In genomic region chr3:183946037-183946436, GRCh38 we compare ENCODE assay signal across 27 cellular contexts.
"Had no signal": no experiment of that assay in that cellular context is flagged by ENCODE, and none has a peak within 500 bp of the region (broad histone marks: within the 10 kb centered on the region; RNA-seq: fewer than 3 reads in every experiment).

No MANE protein-coding gene starts in this region.

- DNase-seq: cortex of kidney; effector CD8-positive, alpha-beta T cell; effector memory CD8-positive, alpha-beta T cell; endodermal cell; esophagus squamous epithelium; foreskin fibroblast; foreskin melanocyte; gastrocnemius medialis; glutamatergic neuron; head of caudate nucleus; heart right ventricle; hippocampal formation; left cardiac atrium; left lung; left ventricle myocardium superior; lower lobe of right lung; mesenchymal stem cell; mucosa of descending colon; naive B cell; naive thymus-derived CD8-positive, alpha-beta T cell had no signal

- FAIRE-seq: endometrium, islet of Langerhans, keratinocyte had no signal

- H3K27me3 Mint-ChIP-seq: dendritic cell treated with granulocyte-macrophage colony-stimulating factor and Interleukin-4, amounts not matched to agents 40 ng/mL and 50 ng/mL, for 4 days; effector memory CD8-positive, alpha-beta T cell; naive B cell; naive thymus-derived CD8-positive, alpha-beta T cell had no signal

- H3K27me3 ChIP-seq: esophagus squamous epithelium, gastrocnemius medialis, heart right ventricle, left lung had no signal

- H3K4me3 ChIP-seq: esophagus squamous epithelium, gastrocnemius medialis, heart right ventricle, left lung, lower lobe of right lung, mucosa of descending colon had no signal

- H3K9me3 Mint-ChIP-seq: dendritic cell treated with granulocyte-macrophage colony-stimulating factor and Interleukin-4, amounts not matched to agents 40 ng/mL and 50 ng/mL, for 4 days; effector memory CD8-positive, alpha-beta T cell; endodermal cell; mesothelial cell of epicardium; naive B cell; naive thymus-derived CD8-positive, alpha-beta T cell had no signal

- ATAC-seq: effector memory CD8-positive, alpha-beta T cell; esophagus mucosa; gastrocnemius medialis; heart right ventricle; left cardiac atrium; left lung; left ventricle myocardium superior; lower lobe of right lung; mucosa of descending colon; naive thymus-derived CD8-positive, alpha-beta T cell had no signal

- H3K27ac ChIP-seq: epithelial cell of prostate, esophagus squamous epithelium, gastrocnemius medialis, heart right ventricle, left lung, lower lobe of right lung had no signal

- H3K4me1 ChIP-seq: esophagus squamous epithelium, gastrocnemius medialis, left lung, lower lobe of right lung had no signal

- H3K4me1 Mint-ChIP-seq: endodermal cell; mesothelial cell of epicardium; naive B cell; naive thymus-derived CD8-positive, alpha-beta T cell had no signal

- H3K4me3 Mint-ChIP-seq: dendritic cell treated with granulocyte-macrophage colony-stimulating factor and Interleukin-4, amounts not matched to agents 40 ng/mL and 50 ng/mL, for 4 days; effector memory CD8-positive, alpha-beta T cell; endodermal cell; mesothelial cell of epicardium; naive B cell; naive thymus-derived CD8-positive, alpha-beta T cell had no signal

- H3K27ac Mint-ChIP-seq: endodermal cell; mesothelial cell of epicardium; naive B cell; naive thymus-derived CD8-positive, alpha-beta T cell had no signal
